12 cellular contexts compared by ENCODE assay signal in the genomic region with DNA sequence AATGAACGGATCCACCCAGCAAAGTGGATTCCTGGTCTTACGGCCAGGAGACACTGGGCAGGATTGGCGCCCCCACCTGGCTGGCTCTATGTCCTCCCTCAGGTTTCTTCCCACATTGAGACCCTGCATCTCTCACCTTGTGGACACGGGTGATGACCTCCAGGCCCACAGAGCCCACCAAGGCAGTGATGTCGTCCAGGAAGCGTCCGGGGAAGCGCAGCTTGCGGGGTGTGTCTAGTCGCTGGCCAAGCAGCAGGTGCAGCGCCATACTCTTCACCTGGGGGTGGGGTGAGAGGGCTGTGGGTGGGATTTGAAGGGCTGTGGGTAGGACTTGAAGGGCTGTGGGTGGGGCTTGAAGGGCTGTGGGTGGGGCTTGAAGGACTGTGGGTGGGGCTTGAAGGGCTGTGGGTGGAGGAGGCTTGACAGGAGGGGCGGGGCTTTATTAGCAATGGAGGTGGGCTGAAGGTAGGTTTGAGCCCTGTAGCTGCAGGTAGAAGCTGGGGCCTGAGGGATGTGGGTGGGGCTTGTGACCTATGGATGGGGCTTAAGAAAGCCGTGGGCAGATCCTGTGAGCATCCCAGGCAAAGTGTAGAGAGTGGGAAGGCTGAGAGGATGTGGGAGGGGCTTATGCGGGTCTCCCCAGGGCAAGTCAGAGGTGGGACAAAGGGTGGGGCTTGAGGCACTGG. TPM values are rescaled to one million over a fixed set of nuclear protein-coding genes. Genes with fewer than 3 reads are reported as not detected.
DNase-seq lines count a peak whose midpoint lies in the region; ATAC-seq, FAIRE-seq and TF ChIP-seq lines count a peak whose summit lies in the region.
"Had no signal": no experiment of that assay in that cellular context is flagged by ENCODE, and none has a peak within 500 bp of the region (broad histone marks: within the 10 kb centered on the region; RNA-seq: fewer than 3 reads in every experiment).

No MANE protein-coding gene starts in this region.

- CTCF ChIA-PET in A549 (lab: Yijun Ruan, JAX) = interaction anchor here (0.9 to 1.0 kb wide), 2 partner anchors 22 to 101 kb away, joined by 4 to 5 read pairs; no protein-coding TSS in a partner anchor

- no peak overlapping the region for H3K4me2 ChIP-seq in A549

- H3K36me3 Mint-ChIP-seq in T-helper 17 cell (ENCODE audit: low read depth) = peaks cover 2% of the 10 kb centered on the region

- H3K27me3 Mint-ChIP-seq in T-helper 17 cell = peaks cover 13% of the 10 kb centered on the region

- TF ChIP-seq RAD21 in A549 (conservative IDR thresholded peaks at IDR 0.05 in 1 of 2, IDR thresholded peaks at IDR 0.05 in 1 of 2) = no peak

- ATAC-seq in A549 (peak; percentile 64 to 80; a peak in 5 of 6 replicates), T-helper 17 cell (no peak)

- H3K4me1 ChIP-seq in A549 (no peaks in the 10 kb centered on the region), esophagus muscularis mucosa (no peaks in the 10 kb centered on the region)

- TF ChIP-seq POLR2A in A549 (IDR thresholded peaks at IDR 0.05; ENCODE audit: low read length) (no peak), esophagus muscularis mucosa (IDR thresholded peaks at IDR 0.05; ENCODE audit: low read depth) (no peak)

- H3K4me1 Mint-ChIP-seq in T-helper 17 cell = peaks cover 3% of the 10 kb centered on the region

- POLR2A ChIA-PET in A549 (lab: Yijun Ruan, JAX) = interaction anchor here (0.8 kb wide), 1 partner anchor 290 kb away, joined by 7 read pairs; no protein-coding TSS in a partner anchor

- H3K27me3 ChIP-seq in esophagus muscularis mucosa = no peaks in the 10 kb centered on the region

- 61% methylated on average over 4 of the region's 14 CpGs for WGBS in A549 (ENCODE audit: missing lambda C conversion rate)
- WGBS in esophagus muscularis mucosa = 83% methylated on average over 10 of the region's 14 CpGs

- H3K9me3 ChIP-seq in A549 (no peaks in the 10 kb centered on the region), T-helper 17 cell (ENCODE audit: control insufficient read depth, low read length, poor library complexity, severe bottlenecking) (no peaks in the 10 kb centered on the region), esophagus muscularis mucosa (no peaks in the 10 kb centered on the region)

- peaks cover 13 to 88% (median 56%) of the 10 kb centered on the region in 4 donors for H3K36me3 ChIP-seq in esophagus muscularis mucosa

- no peak overlapping the region for H3K4me3 ChIP-seq in A549
- H3K4me3 ChIP-seq in GM12864 (ENCODE audit: low read depth, low read length) = no peak overlapping the region
- H3K4me3 ChIP-seq in fibroblast of villous mesenchyme (ENCODE audit: low read depth, low read length) = no peak overlapping the region
- no peak overlapping the region for H3K4me3 ChIP-seq in esophagus muscularis mucosa

- FAIRE-seq in A549 (lab: Jason Lieb, UNC) = no peak
- FAIRE-seq: endometrium had no signal

- H3K27ac ChIP-seq in A549 (no peak overlapping the region), esophagus muscularis mucosa (replicated peaks in 1 of 4) (no peak overlapping the region)

- intact Hi-C loops in esophagus muscularis mucosa (cut with DNase I) = no loop called here

- no peak for TF ChIP-seq EP300 in A549 (IDR thresholded peaks at IDR 0.05)
- no peak for TF ChIP-seq EP300 in esophagus muscularis mucosa (IDR thresholded peaks at IDR 0.05)

- peak in 1 of 2 experiments; percentile 58 for DNase-seq in A549 (ENCODE audit: low read depth in 1 of 2, low spot score in 1 of 2)
- DNase-seq in GM12864 (ENCODE audit: low read depth) = no peak
- DNase-seq in OCI-M1 (lab: John Stamatoyannopoulos, UW) = peak; percentile 52
- DNase-seq in fibroblast of villous mesenchyme (ENCODE audit: low read depth) = no peak
- no peak for DNase-seq in T-helper 17 cell
- DNase-seq in NCI-H510A (lab: John Stamatoyannopoulos, UW) = no peak
- DNase-seq in activated effector memory CD4-positive, alpha-beta T cell treated with Interleukin-2 at 50 U/mL for 16 hours = no peak
- DNase-seq in esophagus muscularis mucosa (ENCODE audit: extremely low spot score) = no peak
- DNase-seq: DMS153; NK-92 treated with Interleukin-12 subunit alpha and Interleukin-12 subunit beta, amount 100 ng/mL, for 24 hours had no signal

- H3K4me3 Mint-ChIP-seq in T-helper 17 cell = no peak overlapping the region

- H3K27ac Mint-ChIP-seq in T-helper 17 cell = no peak overlapping the region

- TF ChIP-seq CTCF in A549 (IDR thresholded peaks at IDR 0.05) = 0 out of 3 replicates have a peak, but pooled peaks have one; percentile 1
- TF ChIP-seq CTCF in GM12864 (IDR thresholded peaks at IDR 0.05; ENCODE audit: low read depth, low read length, missing control alignments) = peak; percentile 29
- TF ChIP-seq CTCF in fibroblast of villous mesenchyme (IDR thresholded peaks at IDR 0.05; ENCODE audit: insufficient read depth, low read depth, low read length) = peak; percentile 4
- no peak for TF ChIP-seq CTCF in esophagus muscularis mucosa (IDR thresholded peaks at IDR 0.05)

TF ChIP-seq in A549, 52 proteins besides CTCF, POLR2A, EP300 and RAD21 (continues in another document):
- TF ChIP-seq CHD4 (IDR thresholded peaks at IDR 0.05; ENCODE audit: borderline replicate concordance) = no peak
- no peak for TF ChIP-seq REST (IDR thresholded peaks at IDR 0.05)
- no peak for TF ChIP-seq MAX (IDR thresholded peaks at IDR 0.05)
- TF ChIP-seq, protein P1, sequence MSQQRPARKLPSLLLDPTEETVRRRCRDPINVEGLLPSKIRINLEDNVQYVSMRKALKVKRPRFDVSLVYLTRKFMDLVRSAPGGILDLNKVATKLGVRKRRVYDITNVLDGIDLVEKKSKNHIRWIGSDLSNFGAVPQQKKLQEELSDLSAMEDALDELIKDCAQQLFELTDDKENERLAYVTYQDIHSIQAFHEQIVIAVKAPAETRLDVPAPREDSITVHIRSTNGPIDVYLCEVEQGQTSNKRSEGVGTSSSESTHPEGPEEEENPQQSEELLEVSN (IDR thresholded peaks at IDR 0.05; ENCODE audit: borderline replicate concordance, low read depth) = no peak
- TF ChIP-seq ESRRA (IDR thresholded peaks at IDR 0.05; ENCODE audit: borderline replicate concordance, low read length) = no peak
- no peak for TF ChIP-seq ZFP36 (IDR thresholded peaks at IDR 0.05; ENCODE audit: borderline replicate concordance, partially characterized antibody)
- no peak for TF ChIP-seq RNF2 (IDR thresholded peaks at IDR 0.05; ENCODE audit: borderline replicate concordance, low read depth)
- TF ChIP-seq MAFK (IDR thresholded peaks at IDR 0.05; ENCODE audit: partially characterized antibody) = no peak
- no peak for TF ChIP-seq RFX5 (IDR thresholded peaks at IDR 0.05)

RNA-seq across cellular contexts. Expression of gene ANGPTL8, which starts 12.1 kb away (rescaled TPM):
- polyA plus RNA-seq in A549 (2011; rRNA removed) (0.12 TPM in 1 of 2 replicates, not detected in the other), A549 (2017; fragmentation: RNase III; extraction: RNeasy Plus Mini Kit Qiagen cat#74134 plus additional on column Dnase treatment) (0.16 TPM in 1 of 3 replicates, not detected in the others)
- polyA plus RNA-seq in A549 (2012; cell fraction: cytosol; rRNA removed) = 0.20 TPM in 1 of 2 replicates, not detected in the other
- polyA plus RNA-seq in A549 (2012; cell fraction: nucleus; rRNA removed) = 0.20 TPM in 1 of 2 replicates, not detected in the other
- not detected in 2 replicates for polyA minus RNA-seq in A549 (2011; rRNA and poly(A)+ RNA removed)
- total RNA-seq in fibroblast of villous mesenchyme (not detected in 2 replicates), T-helper 17 cell (not detected), esophagus muscularis mucosa (1 to 10 TPM in 1 of 4 donors, not detected in 3; 2.0 TPM)
- total RNA-seq: urinary bladder had no signal

RNA-seq across cellular contexts. Expression of gene KANK2, which starts 30.0 kb away (rescaled TPM):
- polyA plus RNA-seq in A549 (2011; rRNA removed) (20.5 and 35.5 TPM in 2 replicates), A549 (2017; fragmentation: RNase III; extraction: RNeasy Plus Mini Kit Qiagen cat#74134 plus additional on column Dnase treatment) (63.8 to 68.0 TPM (median 66.1 TPM) in 3 replicates)
- 42.9 and 53.3 TPM in 2 replicates for polyA plus RNA-seq in A549 (2012; cell fraction: cytosol; rRNA removed)
- polyA plus RNA-seq in A549 (2012; cell fraction: nucleus; rRNA removed) = 81.8 and 124 TPM in 2 replicates
- 45.0 and 60.0 TPM in 2 replicates for polyA minus RNA-seq in A549 (2011; rRNA and poly(A)+ RNA removed)
- total RNA-seq in fibroblast of villous mesenchyme (253 and 312 TPM in 2 replicates), T-helper 17 cell (under 1 TPM; 0.63 to 0.72 TPM), esophagus muscularis mucosa (1,000 to 10,000 TPM; 1,125 to 1,746 (median 1,157) TPM)

RNA-seq across cellular contexts. Expression of gene DOCK6, which starts 35.0 kb away (rescaled TPM):
- polyA plus RNA-seq in A549 (2011; rRNA removed) (8.0 and 9.6 TPM in 2 replicates), A549 (2017; fragmentation: RNase III; extraction: RNeasy Plus Mini Kit Qiagen cat#74134 plus additional on column Dnase treatment) (7.5 to 10.4 TPM (median 7.6 TPM) in 3 replicates)
- 9.9 and 12.9 TPM in 2 replicates for polyA plus RNA-seq in A549 (2012; cell fraction: cytosol; rRNA removed)
- polyA plus RNA-seq in A549 (2012; cell fraction: nucleus; rRNA removed) = 33.0 and 43.0 TPM in 2 replicates
- polyA minus RNA-seq in A549 (2011; rRNA and poly(A)+ RNA removed) = 10.3 and 15.9 TPM in 2 replicates
- total RNA-seq in fibroblast of villous mesenchyme (21.2 and 28.7 TPM in 2 replicates), T-helper 17 cell (1 to 10 TPM in 1 of 2 donors, under 1 TPM in 1; 0.62 to 6.1 TPM), esophagus muscularis mucosa (10 to 100 TPM; 32.6 to 51.0 (median 40.1) TPM)

Comparison
In these comparisons a context has a peak if more than half of its experiments do, and no peak if none do; other contexts are left out.
1. CTCF ChIP-seq: peak in A549 (single experiment), GM12864 (single experiment) and fibroblast of villous mesenchyme (single experiment); none in esophagus muscularis mucosa (0 of 3).
2. RNA of gene KANK2, which starts 30.0 kb away (total RNA-seq): 1,125 to 1,746 TPM in esophagus muscularis mucosa and 253 to 312 TPM in fibroblast of villous mesenchyme; 0.63 to 0.72 TPM in T-helper 17 cell; every median in the first group is over 100 times any median in the second.